8 cellular contexts compared by ENCODE assay signal in genomic region chr2:218271865-218272530, GRCh38. TPM values are rescaled to one million over a fixed set of nuclear protein-coding genes. Genes with fewer than 3 reads are reported as not detected.
A peak's percentile ranks its signal among the peaks of the same experiment; 100 is the strongest.
DNase-seq lines count a peak whose midpoint lies in the region; ATAC-seq, FAIRE-seq and TF ChIP-seq lines count a peak whose summit lies in the region.

No MANE protein-coding gene starts in this region.

- H3K27ac ChIP-seq in A549 = peak overlapping the region in 1 of 2 experiments; percentile 71; a peak in 2 of 6 replicates
- no peak overlapping the region for H3K27ac ChIP-seq in HUES48 (ENCODE audit: low read depth, low read length)
- H3K27ac ChIP-seq in mammary epithelial cell (ENCODE audit: insufficient read depth, low read depth, low read length) = peak overlapping the region; percentile 60

- intact Hi-C loops in mammary epithelial cell (cut with micrococcal nuclease) (loop anchor here (1.0 to 2.0 kb wide), 5 partner anchors 26 to 377 kb away; partner anchors contain the start of gene CATIP), lower leg skin (cut with DNase I; ENCODE audit: low total_unique reads) (loop anchor here (10.0 kb wide), 1 partner anchor 123 kb away; the partner anchor contains the start of gene CTDSP1)

- no peak overlapping the region for H3K4me3 ChIP-seq in A549
- H3K4me3 ChIP-seq in HUES48 (ENCODE audit: low read depth, low read length) = peak overlapping the region; percentile 12; the same call in 1 of the 2 replicates
- peak overlapping the region in 2 of 3 experiments; percentile 72 to 81 for H3K4me3 ChIP-seq in mammary epithelial cell (replicated peaks in 1 of 3; ENCODE audit: insufficient read depth in 1 of 3, low read depth in 2 of 3, low read length in 3 of 3)
- H3K4me3 ChIP-seq in lower leg skin (ENCODE audit: low read depth, poor library complexity, severe bottlenecking) = no peak overlapping the region

- TF ChIP-seq POLR2A in A549 (IDR thresholded peaks at IDR 0.05; ENCODE audit: low read length) (no peak), lower leg skin (IDR thresholded peaks at IDR 0.05) (no peak)

- H3K36me3 ChIP-seq in HUES48 (ENCODE audit: control insufficient read depth, insufficient read depth, low read length) = peaks cover 43% of the 10 kb centered on the region
- peaks cover 26% of the 10 kb centered on the region for H3K36me3 ChIP-seq in mammary epithelial cell (ENCODE audit: insufficient read depth, low read length)

- H3K36me3 Mint-ChIP-seq in naive thymus-derived CD8-positive, alpha-beta T cell = peaks cover 0 to 59% (median 10%) of the 10 kb centered on the region in 3 donors

- no peak for FAIRE-seq in A549 (lab: Jason Lieb, UNC)

- BruUV-seq in mammary epithelial cell (replicated peaks; lab: Mats Ljungman, UMichigan) = no TSS peak

- dilution Hi-C loops in mammary epithelial cell (cut with HindIII; ENCODE audit: low sequenced_read_pairs) = no loop called here

- no peaks in the 10 kb centered on the region for H3K9me3 ChIP-seq in A549
- no peaks in the 10 kb centered on the region for H3K9me3 ChIP-seq in HUES48 (ENCODE audit: control insufficient read depth, insufficient read depth, low read length)
- no peaks in the 10 kb centered on the region for H3K9me3 ChIP-seq in mammary epithelial cell (replicated peaks; ENCODE audit: insufficient read depth, low read length)

- no peaks in the 10 kb centered on the region for H4K20me1 ChIP-seq in mammary epithelial cell (ENCODE audit: insufficient read depth, low read length)

- WGBS in A549 (ENCODE audit: missing lambda C conversion rate) = 77% methylated on average over 5 of the region's 5 CpGs
- 29% methylated on average over 4 of the region's 5 CpGs for WGBS in mammary epithelial cell (ENCODE audit: low coverage, missing lambda C conversion rate)
- 23 to 24% methylated on average over 5 of the region's 5 CpGs for WGBS in lower leg skin, 2 donors

- ATAC-seq in A549 (no peak), GM19395 (IDR thresholded peaks at IDR 0.05; ENCODE audit: unreplicated experiment) (no peak), HG02852 (IDR thresholded peaks at IDR 0.05; ENCODE audit: unreplicated experiment) (no peak)
- ATAC-seq in naive thymus-derived CD8-positive, alpha-beta T cell = no peak

- H3K4me2 ChIP-seq in A549 (peak overlapping the region; percentile 100), mammary epithelial cell (ENCODE audit: insufficient read depth, low read depth, low read length) (peak overlapping the region; percentile 80)

- H3K4me3 Mint-ChIP-seq in naive thymus-derived CD8-positive, alpha-beta T cell = peak overlapping the region; percentile 88 to 97 (median 94)

- H3K4me1 ChIP-seq in A549 = peaks cover 25% of the 10 kb centered on the region
- peaks cover 5% of the 10 kb centered on the region; the same call in 1 of the 2 replicates for H3K4me1 ChIP-seq in HUES48 (ENCODE audit: control insufficient read depth, insufficient read depth, low read length)
- peaks cover 17% of the 10 kb centered on the region for H3K4me1 ChIP-seq in mammary epithelial cell (ENCODE audit: insufficient read depth, low read length)

- H3K4me1 Mint-ChIP-seq in naive thymus-derived CD8-positive, alpha-beta T cell = peaks cover 36 to 62% (median 49%) of the 10 kb centered on the region in 4 donors

- H3K27me3 Mint-ChIP-seq in naive thymus-derived CD8-positive, alpha-beta T cell = no peaks in the 10 kb centered on the region

- no peak overlapping the region for H2AFZ ChIP-seq in mammary epithelial cell (ENCODE audit: low read depth, low read length)

- POLR2A ChIA-PET in A549 (lab: Yijun Ruan, JAX) = no interaction called here
- POLR2A ChIA-PET in naive thymus-derived CD8-positive, alpha-beta T cell (lab: Charles Lee) = interaction anchor here (0.8 to 7.5 kb wide), 14 partner anchors 11 to 194 kb away, joined by 3 to 206 read pairs (median 4); partner anchors contain the start of genes CATIP, CTDSP1 and TMBIM1

- peaks cover 60% of the 10 kb centered on the region for H3K79me2 ChIP-seq in mammary epithelial cell (ENCODE audit: insufficient read depth, low read length)

- no peak for TF ChIP-seq RAD21 in A549 (conservative IDR thresholded peaks at IDR 0.05 in 1 of 2, IDR thresholded peaks at IDR 0.05 in 1 of 2)

- H3K9me3 Mint-ChIP-seq in naive thymus-derived CD8-positive, alpha-beta T cell = no peaks in the 10 kb centered on the region

- in situ Hi-C loops in mammary epithelial cell (cut with MboI; ENCODE audit: low sequenced_read_pairs in 2 of 2) = loop anchor here in 1 of 2 donors (10.0 kb wide), 1 partner anchor 123 kb away; the partner anchor contains the start of gene CTDSP1

- H3K27ac Mint-ChIP-seq in naive thymus-derived CD8-positive, alpha-beta T cell = peak overlapping the region; percentile 9 to 91 (median 78)

- DNase-seq in A549 (ENCODE audit: low read depth in 1 of 2, low spot score in 1 of 2) (no peak), mammary epithelial cell (no peak), lower leg skin (ENCODE audit: low spot score in 2 of 2) (no peak)
- DNase-seq in naive thymus-derived CD8-positive, alpha-beta T cell = no peak
- no peak for DNase-seq in central memory CD4-positive, alpha-beta T cell

- no peak for TF ChIP-seq EP300 in A549 (IDR thresholded peaks at IDR 0.05)

- TF ChIP-seq CTCF in A549 (IDR thresholded peaks at IDR 0.05) (no peak), mammary epithelial cell (conservative IDR thresholded peaks at IDR 0.05 in 1 of 2, IDR thresholded peaks at IDR 0.05 in 1 of 2; ENCODE audit: extremely low read depth in 1 of 2, insufficient read depth in 1 of 2, low read depth in 1 of 2, low read length in 2 of 2) (no peak), lower leg skin (IDR thresholded peaks at IDR 0.05) (no peak)

- H3K27me3 ChIP-seq in HUES48 (ENCODE audit: control insufficient read depth, insufficient read depth, low read length) (no peaks in the 10 kb centered on the region), mammary epithelial cell (ENCODE audit: insufficient read depth, low read length) (no peaks in the 10 kb centered on the region)

- no peak overlapping the region for H3K9ac ChIP-seq in HUES48 (ENCODE audit: low read depth, low read length)
- H3K9ac ChIP-seq in mammary epithelial cell (ENCODE audit: insufficient read depth, low read length) = peak overlapping the region; percentile 84

- CTCF ChIA-PET in A549 (lab: Yijun Ruan, JAX) = interaction anchor here (0.6 to 6.5 kb wide), 24 partner anchors 10 to 374 kb away, joined by 3 to 105 read pairs (median 4); partner anchors contain the start of gene CATIP
- CTCF ChIA-PET in mammary epithelial cell (lab: Charles Lee; ENCODE audit: low non-redundant PET) = interaction anchor here (0.5 to 1.5 kb wide), 3 partner anchors 21 to 85 kb away, joined by 3 to 7 read pairs (median 3); partner anchors contain the start of gene CATIP

RNA-seq across cellular contexts. Expression of gene PNKD, which starts 1.7 kb away (rescaled TPM):
- polyA plus RNA-seq in A549 (2011; rRNA removed) (46.2 and 52.6 TPM in 2 replicates), A549 (2017; fragmentation: RNase III; extraction: RNeasy Plus Mini Kit Qiagen cat#74134 plus additional on column Dnase treatment) (47.2 to 51.7 TPM (median 51.6 TPM) in 3 replicates), mammary epithelial cell (33.4 TPM)
- 101 and 104 TPM in 2 replicates for polyA plus RNA-seq in A549 (2012; cell fraction: cytosol; rRNA removed)
- 71.2 and 85.9 TPM in 2 replicates for polyA plus RNA-seq in A549 (2012; cell fraction: nucleus; rRNA removed)
- polyA minus RNA-seq in A549 (2011; rRNA and poly(A)+ RNA removed) = 21.0 and 26.5 TPM in 2 replicates
- total RNA-seq in mammary epithelial cell (10 to 100 TPM; 15.7 to 29.8 TPM), lower leg skin (10 to 100 TPM; 26.6 to 60.6 (median 43.3) TPM)
- polyA minus RNA-seq in mammary epithelial cell = 61.1 TPM
- total RNA-seq in naive thymus-derived CD8-positive, alpha-beta T cell = 10 to 100 TPM; 33.6 to 40.5 TPM
- polyA plus RNA-seq in naive thymus-derived CD8-positive, alpha-beta T cell = 100 to 1,000 TPM; 108 to 119 (median 109) TPM

RNA-seq across cellular contexts. Expression of gene AAMP, which starts 2.1 kb away (rescaled TPM):
- polyA plus RNA-seq in A549 (2011; rRNA removed) (71.3 and 82.0 TPM in 2 replicates), A549 (2017; fragmentation: RNase III; extraction: RNeasy Plus Mini Kit Qiagen cat#74134 plus additional on column Dnase treatment) (165 to 173 TPM (median 168 TPM) in 3 replicates), mammary epithelial cell (112 TPM)
- 178 and 187 TPM in 2 replicates for polyA plus RNA-seq in A549 (2012; cell fraction: cytosol; rRNA removed)
- 208 and 219 TPM in 2 replicates for polyA plus RNA-seq in A549 (2012; cell fraction: nucleus; rRNA removed)
- polyA minus RNA-seq in A549 (2011; rRNA and poly(A)+ RNA removed) = 53.9 and 65.4 TPM in 2 replicates
- total RNA-seq in mammary epithelial cell (10 to 100 TPM; 80.2 to 87.6 TPM), lower leg skin (100 to 1,000 TPM; 142 to 171 (median 151) TPM)
- polyA minus RNA-seq in mammary epithelial cell = 85.9 TPM
- 10 to 100 TPM; 57.0 to 61.6 TPM for total RNA-seq in naive thymus-derived CD8-positive, alpha-beta T cell
- 10 to 100 TPM; 77.0 to 93.6 (median 89.7) TPM for polyA plus RNA-seq in naive thymus-derived CD8-positive, alpha-beta T cell

RNA-seq across cellular contexts. Expression of gene GPBAR1, which starts 11.2 kb away (rescaled TPM):
- polyA plus RNA-seq in A549 (2011; rRNA removed) (0.05 and 0.06 TPM in 2 replicates), A549 (2017; fragmentation: RNase III; extraction: RNeasy Plus Mini Kit Qiagen cat#74134 plus additional on column Dnase treatment) (0.12 to 0.16 TPM (median 0.13 TPM) in 3 replicates), mammary epithelial cell (0.03 TPM)
- 0.05 and 0.09 TPM in 2 replicates for polyA plus RNA-seq in A549 (2012; cell fraction: cytosol; rRNA removed)
- 0.73 and 0.77 TPM in 2 replicates for polyA plus RNA-seq in A549 (2012; cell fraction: nucleus; rRNA removed)
- polyA minus RNA-seq in A549 (2011; rRNA and poly(A)+ RNA removed) = 0.19 and 0.54 TPM in 2 replicates
- total RNA-seq in mammary epithelial cell (under 1 TPM; 0.49 to 0.83 TPM), lower leg skin (1 to 10 TPM in 3 of 4 donors, under 1 TPM in 1; 0.34 to 1.7 (median 1.4) TPM)
- not detected for polyA minus RNA-seq in mammary epithelial cell
- 1 to 10 TPM; 1.1 to 1.4 TPM for total RNA-seq in naive thymus-derived CD8-positive, alpha-beta T cell
- polyA plus RNA-seq in naive thymus-derived CD8-positive, alpha-beta T cell = under 1 TPM; 0.14 to 0.41 (median 0.28) TPM

RNA-seq across cellular contexts. Expression of gene TMBIM1, which starts 20.3 kb away (rescaled TPM):
- polyA plus RNA-seq in A549 (2011; rRNA removed) (61.4 and 91.5 TPM in 2 replicates), A549 (2017; fragmentation: RNase III; extraction: RNeasy Plus Mini Kit Qiagen cat#74134 plus additional on column Dnase treatment) (66.6 to 72.1 TPM (median 70.4 TPM) in 3 replicates), mammary epithelial cell (349 TPM)
- 53.4 and 80.7 TPM in 2 replicates for polyA plus RNA-seq in A549 (2012; cell fraction: cytosol; rRNA removed)
- polyA plus RNA-seq in A549 (2012; cell fraction: nucleus; rRNA removed) = 65.6 and 87.6 TPM in 2 replicates
- 66.4 and 78.9 TPM in 2 replicates for polyA minus RNA-seq in A549 (2011; rRNA and poly(A)+ RNA removed)
- total RNA-seq in mammary epithelial cell (100 to 1,000 TPM; 260 to 312 TPM), lower leg skin (100 to 1,000 TPM; 205 to 318 (median 287) TPM)
- 644 TPM for polyA minus RNA-seq in mammary epithelial cell
- 100 to 1,000 TPM in 1 of 2 experiments, 10 to 100 TPM in 1; 95.1 to 100 TPM for total RNA-seq in naive thymus-derived CD8-positive, alpha-beta T cell
- polyA plus RNA-seq in naive thymus-derived CD8-positive, alpha-beta T cell = 100 to 1,000 TPM in 1 of 3 donors, 10 to 100 TPM in 2; 75.8 to 114 (median 80.3) TPM

RNA-seq across cellular contexts. Expression of gene ARPC2, which starts 55.0 kb away (rescaled TPM):
- 279 and 374 TPM in 2 replicates for polyA plus RNA-seq in A549 (2011; rRNA removed)
- 247 and 267 TPM in 2 replicates for polyA plus RNA-seq in A549 (2012; cell fraction: cytosol; rRNA removed)
- polyA plus RNA-seq in A549 (2012; cell fraction: nucleus; rRNA removed) = 108 and 114 TPM in 2 replicates
- polyA plus RNA-seq in A549 (2017; fragmentation: RNase III; extraction: RNeasy Plus Mini Kit Qiagen cat#74134 plus additional on column Dnase treatment) = 263 to 283 TPM (median 273 TPM) in 3 replicates
- 179 and 190 TPM in 2 replicates for polyA minus RNA-seq in A549 (2011; rRNA and poly(A)+ RNA removed)
- total RNA-seq in mammary epithelial cell = 100 to 1,000 TPM; 523 to 644 TPM
- 961 TPM for polyA plus RNA-seq in mammary epithelial cell
- polyA minus RNA-seq in mammary epithelial cell = 351 TPM
- total RNA-seq in naive thymus-derived CD8-positive, alpha-beta T cell = 100 to 1,000 TPM; 425 to 448 TPM
- 100 to 1,000 TPM; 690 to 865 (median 728) TPM for polyA plus RNA-seq in naive thymus-derived CD8-positive, alpha-beta T cell
- 100 to 1,000 TPM; 233 to 344 (median 300) TPM for total RNA-seq in lower leg skin

Comparison
In these comparisons a context has a peak if more than half of its experiments do, and no peak if none do; other contexts are left out.
1. H3K4me3 ChIP-seq: peak in HUES48 (single experiment) and mammary epithelial cell (2 of 3); none in A549 (single experiment) and lower leg skin (single experiment).